8 cellular contexts compared by ENCODE assay signal in the genomic region with DNA sequence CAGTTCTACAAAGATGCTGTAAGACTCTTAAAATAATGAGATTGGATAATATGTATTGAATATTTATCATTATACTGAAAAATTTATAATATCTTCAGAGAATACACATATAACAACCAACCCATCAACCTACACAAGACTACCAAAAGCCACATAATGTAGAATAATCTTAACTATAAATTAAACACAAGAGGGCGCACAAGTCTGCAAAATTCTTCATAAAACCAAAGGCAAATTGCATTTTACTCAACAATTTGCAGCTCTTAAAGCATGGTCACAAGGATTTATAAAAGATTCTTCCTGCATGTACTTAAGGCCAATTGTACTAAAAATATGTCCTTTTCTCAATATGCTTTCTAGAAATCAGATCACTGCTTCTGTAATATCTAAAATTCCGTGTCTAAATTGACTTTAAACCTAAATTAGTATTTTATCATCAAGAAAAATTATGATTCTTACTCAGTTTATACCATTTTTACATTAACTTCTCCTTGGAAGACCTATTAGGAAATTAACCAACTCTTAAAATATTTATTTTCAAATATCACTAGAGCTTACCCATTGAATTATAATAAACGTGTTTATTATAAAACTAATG.
DNase-seq lines count a peak whose midpoint lies in the region; ATAC-seq and FAIRE-seq lines count a peak whose summit lies in the region.

No MANE protein-coding gene starts in this region.

- H3K27ac Mint-ChIP-seq in stimulated activated naive CD8-positive, alpha-beta T cell treated with anti-CD3 and anti-CD28 coated beads, Interleukin-15, amount 100 ng/mL, for 72 hours, result no peak overlapping the region

- DNase-seq in COR-L47 (lab: John Stamatoyannopoulos, UW), result peak; percentile 44
- peak; percentile 47 for DNase-seq in HT1080 (ENCODE audit: low read depth)
- peak; percentile 62 to 81 for DNase-seq in NOMO-1 (lab: John Stamatoyannopoulos, UW; ENCODE audit: unreplicated experiment in 2 of 2)
- peak; percentile 79 for DNase-seq in medulla oblongata (ENCODE audit: extremely low spot score)
- DNase-seq in stimulated activated naive CD8-positive, alpha-beta T cell treated with anti-CD3 and anti-CD28 coated beads, Interleukin-15, amount 100 ng/mL, for 72 hours, result no peak

- no peaks in the 10 kb centered on the region for H3K9me3 Mint-ChIP-seq in stimulated activated naive CD8-positive, alpha-beta T cell treated with anti-CD3 and anti-CD28 coated beads, Interleukin-15, amount 100 ng/mL, for 72 hours

- no peaks in the 10 kb centered on the region for H3K4me1 Mint-ChIP-seq in stimulated activated naive CD8-positive, alpha-beta T cell treated with anti-CD3 and anti-CD28 coated beads, Interleukin-15, amount 100 ng/mL, for 72 hours

- H3K4me3 Mint-ChIP-seq in stimulated activated naive CD8-positive, alpha-beta T cell treated with anti-CD3 and anti-CD28 coated beads, Interleukin-15, amount 100 ng/mL, for 72 hours, result no peak overlapping the region

- FAIRE-seq in colon (lab: Jason Lieb, UNC), result peak; percentile 86

- ATAC-seq in stimulated activated naive CD8-positive, alpha-beta T cell treated with anti-CD3 and anti-CD28 coated beads, Interleukin-15, amount 100 ng/mL, for 72 hours, result no peak
- no peak for ATAC-seq in activated CD4-positive, CD25-positive, alpha-beta regulatory T cell treated with anti-CD3 and anti-CD28 coated beads, Interleukin-2, amount 50 U/mL, for 24 hours
- ATAC-seq in GM21737 (IDR thresholded peaks at IDR 0.05; ENCODE audit: unreplicated experiment), result no peak

- H3K27me3 Mint-ChIP-seq in stimulated activated naive CD8-positive, alpha-beta T cell treated with anti-CD3 and anti-CD28 coated beads, Interleukin-15, amount 100 ng/mL, for 72 hours, result peaks cover 8% of the 10 kb centered on the region

Comparison
In these comparisons a context has a peak if more than half of its experiments do, and no peak if none do; other contexts are left out.
1. DNase-seq: peak in COR-L47 (single experiment), HT1080 (single experiment), NOMO-1 (2 of 2) and medulla oblongata (single experiment); none in stimulated activated naive CD8-positive, alpha-beta T cell treated with anti-CD3 and anti-CD28 coated beads, Interleukin-15, amount 100 ng/mL, for 72 hours (0 of 2).